Comparison of ENCODE assay signal across 9 cellular contexts in the genomic region with DNA sequence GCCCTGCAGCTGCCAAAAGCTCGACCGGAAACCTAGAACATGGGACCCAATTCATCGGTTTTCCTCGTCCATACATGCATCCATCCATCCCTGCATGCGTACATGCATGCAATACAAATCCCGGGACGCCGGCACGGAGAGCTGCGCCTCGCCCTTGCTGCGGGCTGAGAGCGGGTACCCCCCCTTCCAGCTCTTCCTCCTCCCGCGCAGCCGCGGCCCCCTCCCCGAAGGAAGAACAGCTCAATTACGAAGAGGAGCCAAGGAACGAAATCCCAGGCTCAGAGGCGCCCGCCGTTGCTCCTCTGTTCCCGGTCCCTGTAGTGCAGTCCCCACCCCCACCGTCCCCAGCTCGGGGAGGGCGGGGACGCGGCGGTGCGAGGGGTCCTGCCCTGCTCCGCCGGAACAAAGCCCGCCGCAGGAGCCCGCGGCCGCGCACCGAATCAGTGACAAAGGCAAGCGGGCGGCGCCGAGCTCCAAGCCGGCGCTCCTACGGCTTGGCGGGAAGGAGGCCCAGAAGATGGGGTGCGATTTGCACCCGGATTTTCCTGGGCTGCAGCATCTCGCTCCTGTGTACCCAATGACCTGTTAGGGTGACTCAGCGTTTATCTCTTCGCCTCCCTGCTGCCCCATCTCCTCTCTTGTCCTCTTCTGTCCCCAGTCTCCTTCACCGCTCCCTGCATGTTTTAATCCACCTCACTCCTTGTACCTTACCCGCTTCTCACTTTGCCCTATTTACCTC. TPM values are rescaled to one million over a fixed set of nuclear protein-coding genes. Genes with fewer than 3 reads are reported as not detected.
A peak's percentile ranks its signal among the peaks of the same experiment; 100 is the strongest.
DNase-seq lines count a peak whose midpoint lies in the region; ATAC-seq and TF ChIP-seq lines count a peak whose summit lies in the region.
"Had no signal": no experiment of that assay in that cellular context is flagged by ENCODE, and none has a peak within 500 bp of the region (broad histone marks: within the 10 kb centered on the region; RNA-seq: fewer than 3 reads in every experiment).

No MANE protein-coding gene starts in this region.

- H3K4me2 ChIP-seq in neural progenitor cell = peak overlapping the region; percentile 82

- H3K9me3 Mint-ChIP-seq in neural progenitor cell = no peaks in the 10 kb centered on the region
- H3K9me3 Mint-ChIP-seq in effector memory CD8-positive, alpha-beta T cell = no peaks in the 10 kb centered on the region

- WGBS in ectodermal cell, 2 experiments = 0% methylated on average over 55 of the region's 55 CpGs

- peak overlapping the region; percentile 95 for H3K27ac Mint-ChIP-seq in neural progenitor cell
- no peak overlapping the region for H3K27ac Mint-ChIP-seq in effector memory CD8-positive, alpha-beta T cell

- peaks cover 40% of the 10 kb centered on the region for H3F3A ChIP-seq in neural progenitor cell (ENCODE audit: low read depth)

- H3K4me1 Mint-ChIP-seq in neural progenitor cell = peaks cover 55% of the 10 kb centered on the region
- H3K4me1 Mint-ChIP-seq in effector memory CD8-positive, alpha-beta T cell (ENCODE audit: low read depth in 2 of 2) = peaks cover 4% of the 10 kb centered on the region in 2 donors

- peak; percentile 48 for DNase-seq in DMS153 (lab: John Stamatoyannopoulos, UW)
- no peak for DNase-seq in Jurkat, Clone E6-1 (ENCODE audit: low read depth, low spot score)
- peak; percentile 94 for DNase-seq in neural progenitor cell (ENCODE audit: low spot score)
- DNase-seq in GM19240 (ENCODE audit: insufficient read length, low spot score) = no peak
- DNase-seq in effector memory CD8-positive, alpha-beta T cell = no peak
- no peak for DNase-seq in NCI-H2171 (lab: John Stamatoyannopoulos, UW)
- no peak for DNase-seq in effector CD8-positive, alpha-beta T cell (lab: John Stamatoyannopoulos, UW)
- DNase-seq: NCI-H446 treated with DMSO at 0.1 percent for 48 hours had no signal

- peak overlapping the region; percentile 99 for H3K4me3 Mint-ChIP-seq in neural progenitor cell
- no peak overlapping the region for H3K4me3 Mint-ChIP-seq in effector memory CD8-positive, alpha-beta T cell

- H3K36me3 ChIP-seq in ectodermal cell (ENCODE audit: control insufficient read depth, insufficient read depth, low read length) = no peaks in the 10 kb centered on the region
- no peaks in the 10 kb centered on the region for H3K36me3 ChIP-seq in neural progenitor cell

- TF ChIP-seq CTCF in neural progenitor cell (IDR thresholded peaks at IDR 0.05) = no peak

- H3K9me3 ChIP-seq in ectodermal cell (ENCODE audit: control insufficient read depth, low read length) (no peaks in the 10 kb centered on the region), neural progenitor cell (ENCODE audit: low read depth) (no peaks in the 10 kb centered on the region)

- ATAC-seq in effector memory CD8-positive, alpha-beta T cell (replicated peaks) = no peak

- H3K4me1 ChIP-seq in ectodermal cell (ENCODE audit: control insufficient read depth, insufficient read depth, low read length) (peaks cover 41% of the 10 kb centered on the region), neural progenitor cell (peaks cover 17% of the 10 kb centered on the region)

- H3K4me3 ChIP-seq in Jurkat, Clone E6-1 (ENCODE audit: low read length) = peak overlapping the region; percentile 34
- peak overlapping the region; percentile 50 for H3K4me3 ChIP-seq in ectodermal cell (ENCODE audit: insufficient read depth, low read depth, low read length)
- peak overlapping the region; percentile 61 for H3K4me3 ChIP-seq in neural progenitor cell

- peak overlapping the region; percentile 80 for H3K27ac ChIP-seq in ectodermal cell (ENCODE audit: insufficient read depth, low read depth, low read length, poor library complexity, severe bottlenecking)
- H3K27ac ChIP-seq in neural progenitor cell = no peak overlapping the region

- H4K20me1 ChIP-seq in neural progenitor cell (ENCODE audit: low read depth) = peaks cover 29% of the 10 kb centered on the region

- no peaks in the 10 kb centered on the region for H3K79me2 ChIP-seq in neural progenitor cell (ENCODE audit: low read depth)

- H3K27me3 Mint-ChIP-seq in neural progenitor cell (ENCODE audit: insufficient read depth, low read depth) = peaks cover 18% of the 10 kb centered on the region
- peaks cover 66 to 79% of the 10 kb centered on the region in 2 donors for H3K27me3 Mint-ChIP-seq in effector memory CD8-positive, alpha-beta T cell

- peak overlapping the region; percentile 92 for H2AFZ ChIP-seq in neural progenitor cell (replicated peaks)

- H3K36me3 Mint-ChIP-seq in neural progenitor cell = peaks cover 3% of the 10 kb centered on the region
- peaks cover 5% of the 10 kb centered on the region for H3K36me3 Mint-ChIP-seq in effector memory CD8-positive, alpha-beta T cell (ENCODE audit: insufficient read depth)

- H3K9ac ChIP-seq in neural progenitor cell = no peak overlapping the region

- H3K27me3 ChIP-seq in ectodermal cell (ENCODE audit: control insufficient read depth, insufficient read depth, low read length, poor library complexity, severe bottlenecking) (peaks cover 93% of the 10 kb centered on the region), neural progenitor cell (peaks cover 100% of the 10 kb centered on the region)

RNA-seq across cellular contexts. Expression of a gene that starts 8.9 kb away (rescaled TPM):
- polyA plus RNA-seq in Jurkat, Clone E6-1 (2012; ENCODE audit: insufficient read depth, insufficient read length) = 0.76 TPM
- polyA plus RNA-seq in ectodermal cell (2013, experiment 1 of 4) = 1.7 TPM
- 1.3 TPM for polyA plus RNA-seq in ectodermal cell (2013, experiment 2 of 4)
- polyA plus RNA-seq in ectodermal cell (2013, experiment 3 of 4) = 2.8 TPM
- 3.7 TPM for polyA plus RNA-seq in ectodermal cell (2013, experiment 4 of 4)
- 0.25 TPM in 1 of 2 replicates, not detected in the other for total RNA-seq in neural progenitor cell (ENCODE audit: low replicate concordance)

Comparison
In these comparisons a context has a peak if more than half of its experiments do, and no peak if none do; other contexts are left out.
1. DNase-seq: peak in DMS153 (single experiment) and neural progenitor cell (single experiment); none in Jurkat, Clone E6-1 (single experiment), GM19240 (single experiment), effector memory CD8-positive, alpha-beta T cell (0 of 3), NCI-H2171 (single experiment) and effector CD8-positive, alpha-beta T cell (single experiment).
2. Peak in every context shown above with its lines, with median percentiles within 50 percentile points of each other: H3K4me3 ChIP-seq.